11 cellular contexts compared by ENCODE assay signal in the genomic region with DNA sequence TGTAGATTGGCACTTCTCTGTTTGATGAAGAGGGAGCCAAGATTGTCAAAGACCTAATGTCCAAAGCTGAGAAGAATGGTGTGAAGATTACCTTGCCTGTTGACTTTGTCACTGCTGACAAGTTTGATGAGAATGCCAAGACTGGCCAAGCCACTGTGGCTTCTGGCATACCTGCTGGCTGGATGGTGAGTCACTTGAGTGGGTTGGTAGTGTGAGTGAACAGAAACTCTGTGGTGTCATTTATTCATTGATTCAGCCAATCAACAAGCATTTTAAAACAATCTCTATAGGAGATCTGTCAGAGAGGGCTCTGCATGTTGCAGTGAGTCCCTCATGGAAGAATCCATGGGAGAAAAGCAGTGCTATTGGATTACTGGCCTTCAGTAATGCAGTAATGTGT. TPM values are rescaled to one million over a fixed set of nuclear protein-coding genes. Genes with fewer than 3 reads are reported as not detected.
A peak's percentile ranks its signal among the peaks of the same experiment; 100 is the strongest.
DNase-seq lines count a peak whose midpoint lies in the region; ATAC-seq and TF ChIP-seq lines count a peak whose summit lies in the region.
"Had no signal": no experiment of that assay in that cellular context is flagged by ENCODE, and none has a peak within 500 bp of the region (broad histone marks: within the 10 kb centered on the region; RNA-seq: fewer than 3 reads in every experiment).

No MANE protein-coding gene starts in this region.

- DNase-seq in CD14-positive monocyte (ENCODE audit: low spot score), result no peak
- DNase-seq in HCEC 1CT, result peak; percentile 25
- peak; percentile 39 for DNase-seq in iris pigment epithelial cell (ENCODE audit: low read depth)
- DNase-seq in testis, result no peak
- no peak for DNase-seq in occipital lobe (lab: John Stamatoyannopoulos, UW)
- DNase-seq: heart left ventricle, mesenchymal stem cell, SIG-M5 had no signal

- TF ChIP-seq CTCF in CD14-positive monocyte (IDR thresholded peaks at IDR 0.05), result no peak
- TF ChIP-seq CTCF in testis (IDR thresholded peaks at IDR 0.05), result no peak

- H3K9me3 ChIP-seq in testis, result no peaks in the 10 kb centered on the region
- H3K9me3 ChIP-seq: heart left ventricle had no signal

- H3K36me3 Mint-ChIP-seq in CD14-positive monocyte, result peaks cover 73 to 85% of the 10 kb centered on the region in 2 donors
- H3K36me3 Mint-ChIP-seq in activated T-helper 17 cell treated with anti-CD3 and anti-CD28 coated beads, Interleukin-2, amount 50 U/mL, for 72 hours (ENCODE audit: low read depth), result peaks cover 98% of the 10 kb centered on the region

- TF ChIP-seq POLR2A in testis (IDR thresholded peaks at IDR 0.05), result no peak

- H3K4me1 Mint-ChIP-seq in CD14-positive monocyte, result peaks cover 2% of the 10 kb centered on the region
- peaks cover 13% of the 10 kb centered on the region for H3K4me1 Mint-ChIP-seq in activated T-helper 17 cell treated with anti-CD3 and anti-CD28 coated beads, Interleukin-2, amount 50 U/mL, for 72 hours

- ATAC-seq in activated T-helper 17 cell treated with anti-CD3 and anti-CD28 coated beads, Interleukin-2, amount 50 U/mL, for 72 hours (replicated peaks), result peak; percentile 94
- ATAC-seq in HG03196 (IDR thresholded peaks at IDR 0.05; ENCODE audit: unreplicated experiment) (no peak), GM18861 (IDR thresholded peaks at IDR 0.05; ENCODE audit: unreplicated experiment) (no peak)

- no peaks in the 10 kb centered on the region for H3K36me3 ChIP-seq in testis (ENCODE audit: low read depth, missing control alignments)

- H3K27ac Mint-ChIP-seq in CD14-positive monocyte, result peak overlapping the region in 4 of 7 donors; percentile 13 to 35 (median 20)
- H3K27ac Mint-ChIP-seq in activated T-helper 17 cell treated with anti-CD3 and anti-CD28 coated beads, Interleukin-2, amount 50 U/mL, for 72 hours, result peak overlapping the region; percentile 67

- no peak overlapping the region for H3K27ac ChIP-seq in testis

- H3K27me3 Mint-ChIP-seq in CD14-positive monocyte (ENCODE audit: low read depth in 3 of 3), result peaks cover 0 to 2% (median 0%) of the 10 kb centered on the region in 3 donors
- no peaks in the 10 kb centered on the region for H3K27me3 Mint-ChIP-seq in activated T-helper 17 cell treated with anti-CD3 and anti-CD28 coated beads, Interleukin-2, amount 50 U/mL, for 72 hours

- intact Hi-C loops in CD14-positive monocyte (cut with micrococcal nuclease), result no loop called here
- intact Hi-C loops in testis (cut with DNase I; ENCODE audit: low total_unique reads), result no loop called here

- H3K9me3 Mint-ChIP-seq in CD14-positive monocyte, result no peaks in the 10 kb centered on the region
- no peaks in the 10 kb centered on the region for H3K9me3 Mint-ChIP-seq in activated T-helper 17 cell treated with anti-CD3 and anti-CD28 coated beads, Interleukin-2, amount 50 U/mL, for 72 hours

- H3K4me1 ChIP-seq in testis, result no peaks in the 10 kb centered on the region
- H3K4me1 ChIP-seq: heart left ventricle had no signal

- no peak overlapping the region for H3K4me3 Mint-ChIP-seq in CD14-positive monocyte
- H3K4me3 Mint-ChIP-seq in activated T-helper 17 cell treated with anti-CD3 and anti-CD28 coated beads, Interleukin-2, amount 50 U/mL, for 72 hours, result peak overlapping the region; percentile 35

- H3K4me3 ChIP-seq in testis, result no peak overlapping the region
- H3K4me3 ChIP-seq: heart left ventricle had no signal

- H3K27me3 ChIP-seq in testis, result no peaks in the 10 kb centered on the region
- H3K27me3 ChIP-seq: heart left ventricle had no signal

RNA-seq across cellular contexts. Expression of a gene that starts 16.3 kb away (rescaled TPM):
- 1 to 10 TPM; 7.1 to 8.0 TPM for polyA plus RNA-seq in CD14-positive monocyte
- 10 to 100 TPM; 13.4 to 20.6 TPM for total RNA-seq in activated T-helper 17 cell treated with anti-CD3 and anti-CD28 coated beads, Interleukin-2, amount 50 U/mL, for 72 hours
- total RNA-seq in testis, result 10 to 100 TPM; 17.9 to 21.3 TPM
- polyA plus RNA-seq in testis (ENCODE audit: insufficient read depth, low read depth, low replicate concordance), result 15.4 TPM
- 46.3 TPM for total RNA-seq in occipital lobe

RNA-seq across cellular contexts. Expression of a gene that starts 19.1 kb away (rescaled TPM):
- 1,000 to 10,000 TPM in 1 of 2 donors, 100 to 1,000 TPM in 1; 923 to 1,007 TPM for polyA plus RNA-seq in CD14-positive monocyte
- 1,000 to 10,000 TPM; 1,373 to 1,720 TPM for total RNA-seq in activated T-helper 17 cell treated with anti-CD3 and anti-CD28 coated beads, Interleukin-2, amount 50 U/mL, for 72 hours
- total RNA-seq in testis, result 10 to 100 TPM; 69.1 to 100.0 TPM
- 109 TPM for polyA plus RNA-seq in testis (ENCODE audit: insufficient read depth, low read depth, low replicate concordance)
- 90.8 TPM for total RNA-seq in occipital lobe

Comparison
In these comparisons a context has a peak if more than half of its experiments do, and no peak if none do; other contexts are left out.
1. DNase-seq: peak in HCEC 1CT (single experiment) and iris pigment epithelial cell (single experiment); none in CD14-positive monocyte (single experiment), testis (single experiment) and occipital lobe (single experiment).
2. RNA of a gene that starts 19.1 kb away (total RNA-seq): 1,373 to 1,720 TPM in activated T-helper 17 cell treated with anti-CD3 and anti-CD28 coated beads, Interleukin-2, amount 50 U/mL, for 72 hours; 69.1 to 100.0 TPM in testis and 90.8 TPM in occipital lobe (single experiment); every median in the first group is over 10 times any median in the second.